Comparison of ENCODE assay signal across 1 cellular context in the genomic region with DNA sequence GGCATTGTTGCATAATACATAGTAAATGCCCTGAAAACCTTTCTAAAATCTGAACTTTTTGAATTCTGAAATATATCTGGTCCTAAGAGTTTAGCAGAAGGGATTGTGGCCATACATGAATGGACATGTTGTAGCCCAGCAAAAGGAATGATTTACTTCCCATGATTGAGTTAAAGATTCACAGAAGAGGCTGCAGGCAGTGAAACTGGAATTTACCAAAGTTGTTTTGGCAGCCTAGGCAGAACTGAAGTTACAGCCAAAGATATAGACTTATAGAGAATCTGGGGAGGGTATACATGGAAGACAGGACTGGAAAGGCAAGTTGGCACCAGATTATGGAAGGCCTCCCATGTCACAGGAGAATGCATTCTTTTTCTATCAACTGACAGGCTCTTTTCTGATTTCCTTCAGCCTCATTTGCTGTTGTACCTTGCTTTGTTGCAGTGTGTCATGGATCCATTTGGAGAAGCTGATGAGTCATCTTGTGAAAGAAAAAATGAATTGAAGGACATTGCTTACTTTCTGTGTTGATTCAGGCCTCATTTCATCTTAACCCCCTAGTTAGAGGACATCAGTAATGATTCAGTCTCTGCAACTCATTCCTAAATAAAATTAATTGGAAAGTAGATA.
TF ChIP-seq lines count a peak whose summit lies in the region.

No MANE protein-coding gene starts in this region.

TF ChIP-seq in SK-N-SH treated with all-trans-retinoic acid at 6 μM for 48 hours, 23 proteins besides CTCF, POLR2A, EP300 and RAD21 (continued from another document):
- TF ChIP-seq, protein P1, sequence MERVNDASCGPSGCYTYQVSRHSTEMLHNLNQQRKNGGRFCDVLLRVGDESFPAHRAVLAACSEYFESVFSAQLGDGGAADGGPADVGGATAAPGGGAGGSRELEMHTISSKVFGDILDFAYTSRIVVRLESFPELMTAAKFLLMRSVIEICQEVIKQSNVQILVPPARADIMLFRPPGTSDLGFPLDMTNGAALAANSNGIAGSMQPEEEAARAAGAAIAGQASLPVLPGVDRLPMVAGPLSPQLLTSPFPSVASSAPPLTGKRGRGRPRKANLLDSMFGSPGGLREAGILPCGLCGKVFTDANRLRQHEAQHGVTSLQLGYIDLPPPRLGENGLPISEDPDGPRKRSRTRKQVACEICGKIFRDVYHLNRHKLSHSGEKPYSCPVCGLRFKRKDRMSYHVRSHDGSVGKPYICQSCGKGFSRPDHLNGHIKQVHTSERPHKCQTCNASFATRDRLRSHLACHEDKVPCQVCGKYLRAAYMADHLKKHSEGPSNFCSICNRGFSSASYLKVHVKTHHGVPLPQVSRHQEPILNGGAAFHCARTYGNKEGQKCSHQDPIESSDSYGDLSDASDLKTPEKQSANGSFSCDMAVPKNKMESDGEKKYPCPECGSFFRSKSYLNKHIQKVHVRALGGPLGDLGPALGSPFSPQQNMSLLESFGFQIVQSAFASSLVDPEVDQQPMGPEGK (CRISPR knock-in tag; IDR thresholded peaks at IDR 0.05; ENCODE audit: borderline replicate concordance) = no peak
- TF ChIP-seq, protein P2, sequence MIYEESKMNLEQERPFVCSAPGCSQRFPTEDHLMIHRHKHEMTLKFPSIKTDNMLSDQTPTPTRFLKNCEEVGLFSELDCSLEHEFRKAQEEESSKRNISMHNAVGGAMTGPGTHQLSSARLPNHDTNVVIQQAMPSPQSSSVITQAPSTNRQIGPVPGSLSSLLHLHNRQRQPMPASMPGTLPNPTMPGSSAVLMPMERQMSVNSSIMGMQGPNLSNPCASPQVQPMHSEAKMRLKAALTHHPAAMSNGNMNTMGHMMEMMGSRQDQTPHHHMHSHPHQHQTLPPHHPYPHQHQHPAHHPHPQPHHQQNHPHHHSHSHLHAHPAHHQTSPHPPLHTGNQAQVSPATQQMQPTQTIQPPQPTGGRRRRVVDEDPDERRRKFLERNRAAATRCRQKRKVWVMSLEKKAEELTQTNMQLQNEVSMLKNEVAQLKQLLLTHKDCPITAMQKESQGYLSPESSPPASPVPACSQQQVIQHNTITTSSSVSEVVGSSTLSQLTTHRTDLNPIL (CRISPR knock-in tag; IDR thresholded peaks at IDR 0.05; ENCODE audit: low read depth) = no peak
- no peak for TF ChIP-seq TOX (CRISPR knock-in tag; IDR thresholded peaks at IDR 0.05; ENCODE audit: borderline replicate concordance)
- TF ChIP-seq BACH2 (CRISPR knock-in tag; IDR thresholded peaks at IDR 0.05; ENCODE audit: borderline replicate concordance) = no peak; the same call in 1 of the 2 replicates
- no peak; the same call in 1 of the 2 replicates for TF ChIP-seq ESRRG (CRISPR knock-in tag; IDR thresholded peaks at IDR 0.05)
- no peak for TF ChIP-seq ZFP30 (CRISPR knock-in tag; IDR thresholded peaks at IDR 0.05)
- no peak for TF ChIP-seq OSR1 (CRISPR knock-in tag; IDR thresholded peaks at IDR 0.05)
- no peak for TF ChIP-seq GLIS3 (CRISPR knock-in tag; IDR thresholded peaks at IDR 0.05)
- TF ChIP-seq SNAI2 (CRISPR knock-in tag; IDR thresholded peaks at IDR 0.05) = peak; percentile 57; the same call in 1 of the 2 replicates
